In genomic region chr5:41252036-41252435, GRCh38 we compare ENCODE assay signal across 25 cellular contexts. TPM values are rescaled to one million over a fixed set of nuclear protein-coding genes. Genes with fewer than 3 reads are reported as not detected.
"Had no signal": no experiment of that assay in that cellular context is flagged by ENCODE, and none has a peak within 500 bp of the region (broad histone marks: within the 10 kb centered on the region; RNA-seq: fewer than 3 reads in every experiment).

No MANE protein-coding gene starts in this region.

- H3K4me1 ChIP-seq: breast epithelium, heart left ventricle, left lung, right lobe of liver, transverse colon had no signal

- H3K27ac ChIP-seq: breast epithelium, heart left ventricle, left lung, right lobe of liver, stomach, transverse colon, VCaP had no signal

- DNase-seq: activated CD4-positive, alpha-beta memory T cell treated with anti-CD3 and anti-CD28 coated beads, Interleukin-2, amount 10 ng/mL, durations not matched to agents 7 days and 5 days; activated CD4-positive, alpha-beta T cell treated with anti-CD3 and anti-CD28 coated beads, Interleukin-2, amount 10 ng/mL, durations not matched to agents 24 days and 14 days; activated effector memory CD4-positive, alpha-beta T cell treated with anti-CD3 and anti-CD28 coated beads, Interleukin-2, amount 50 U/mL, for 16 hours; activated naive CD4-positive, alpha-beta T cell treated with anti-CD3 and anti-CD28 coated beads, Interleukin-2, amount 10 ng/mL, durations not matched to agents 7 days and 5 days; activated naive CD8-positive, alpha-beta T cell treated with anti-CD3 and anti-CD28 coated beads, Interleukin-2, amount 50 U/mL, for 24 hours; activated T-cell treated with anti-CD3 and anti-CD28 coated beads for 4 hours; anterior cingulate cortex; cortex of kidney; heart left ventricle; left lung; naive thymus-derived CD4-positive, alpha-beta T cell; occipital lobe; right lobe of liver; small intestine; stimulated activated CD4-positive, alpha-beta T cell treated with anti-CD3 and anti-CD28 coated beads, Interleukin-2, amount 100 ng/mL, for 24 hours; stomach; T-helper 2 cell; transverse colon had no signal

- H3K36me3 ChIP-seq: breast epithelium, heart left ventricle, left lung, right lobe of liver, stomach, transverse colon had no signal

- H3K4me3 ChIP-seq: breast epithelium, heart left ventricle, left lung, right lobe of liver, stomach, transverse colon had no signal

- H3K9me3 ChIP-seq: left lung, right lobe of liver, stomach, transverse colon had no signal

RNA-seq across cellular contexts. Expression of gene C6, which starts 38.7 kb away (rescaled TPM):
- total RNA-seq: activated CD4-positive, alpha-beta memory T cell treated with anti-CD3 and anti-CD28 coated beads, Interleukin-2, amount 10 ng/mL, durations not matched to agents 7 days and 5 days; activated CD4-positive, alpha-beta T cell treated with anti-CD3 and anti-CD28 coated beads, Interleukin-2, amount 10 ng/mL, durations not matched to agents 24 days and 14 days; epithelial cell of proximal tubule; kidney epithelial cell; lung microvascular endothelial cell; naive thymus-derived CD4-positive, alpha-beta T cell; neural crest cell; occipital lobe; temporal lobe had no signal
